Comparison of ENCODE assay signal across 8 cellular contexts in genomic region chrX:136880003-136880451, GRCh38. TPM values are rescaled to one million over a fixed set of nuclear protein-coding genes. Genes with fewer than 3 reads are reported as not detected.
DNase-seq lines count a peak whose midpoint lies in the region; ATAC-seq and TF ChIP-seq lines count a peak whose summit lies in the region.

No MANE protein-coding gene starts in this region.

- peaks cover 0 to 4% (median 0%) of the 10 kb centered on the region in 3 donors for H3K9me3 Mint-ChIP-seq in IgD-negative memory B cell
- H3K9me3 Mint-ChIP-seq in activated CD4-positive, alpha-beta T cell treated with anti-CD3 and anti-CD28 coated beads, Interleukin-2, amount 10 ng/mL, durations not matched to agents 7 days and 5 days: no peaks in the 10 kb centered on the region
- H3K9me3 Mint-ChIP-seq in endodermal cell: peaks cover 66% of the 10 kb centered on the region

- no peaks in the 10 kb centered on the region for H3K9me3 ChIP-seq in endodermal cell (ENCODE audit: control insufficient read depth, low read length)
- no peaks in the 10 kb centered on the region for H3K9me3 ChIP-seq in thyroid gland

- H3K36me3 Mint-ChIP-seq in IgD-negative memory B cell (peaks cover 6% of the 10 kb centered on the region), endodermal cell (ENCODE audit: low read depth) (peaks cover 44% of the 10 kb centered on the region)
- H3K36me3 Mint-ChIP-seq in activated CD4-positive, alpha-beta T cell treated with anti-CD3 and anti-CD28 coated beads, Interleukin-2, amount 10 ng/mL, durations not matched to agents 7 days and 5 days (ENCODE audit: low read depth): peaks cover 35% of the 10 kb centered on the region

- POLR2A ChIA-PET in AG04449 (lab: Yijun Ruan, JAX): interaction anchor here (0.6 to 1.3 kb wide), 13 partner anchors 12 to 849 kb away, joined by 3 to 8 read pairs (median 5); no protein-coding TSS in a partner anchor
- POLR2A ChIA-PET in activated CD4-positive, alpha-beta T cell treated with anti-CD3 and anti-CD28 coated beads, Interleukin-2, amount 10 ng/mL, durations not matched to agents 7 days and 5 days (lab: Charles Lee): interaction anchor here (1.0 to 1.3 kb wide), 3 partner anchors 8 to 100 kb away, joined by 3 to 8 read pairs (median 4); partner anchors contain the start of gene ARHGEF6

- peak overlapping the region; percentile 99 for H3K9ac ChIP-seq in endodermal cell (ENCODE audit: extremely low read depth, low read length, poor library complexity, severe bottlenecking)

- H3K4me1 ChIP-seq in endodermal cell (ENCODE audit: control insufficient read depth, insufficient read depth, low read length): no peaks in the 10 kb centered on the region
- H3K4me1 ChIP-seq in thyroid gland: no peaks in the 10 kb centered on the region

- H3K27ac ChIP-seq in endodermal cell (ENCODE audit: low read depth, low read length): peak overlapping the region; percentile 91
- peak overlapping the region; percentile 94 to 97 (median 95) for H3K27ac ChIP-seq in thyroid gland

- 0 to 1% methylated on average over 12 to 32 of the region's 32 CpGs for WGBS in endodermal cell (ENCODE audit: insufficient coverage in 1 of 2, insufficient read length in 1 of 2), 2 experiments
- WGBS in thyroid gland, 2 donors: 0% methylated on average over 10 to 17 of the region's 32 CpGs

- ATAC-seq in GM19395 (IDR thresholded peaks at IDR 0.05; ENCODE audit: unreplicated experiment): peak; percentile 15

- H3K4me3 Mint-ChIP-seq in IgD-negative memory B cell: peak overlapping the region; percentile 94 to 98 (median 96)
- H3K4me3 Mint-ChIP-seq in activated CD4-positive, alpha-beta T cell treated with anti-CD3 and anti-CD28 coated beads, Interleukin-2, amount 10 ng/mL, durations not matched to agents 7 days and 5 days: peak overlapping the region; percentile 99
- H3K4me3 Mint-ChIP-seq in endodermal cell: peak overlapping the region; percentile 96

- no peaks in the 10 kb centered on the region for H3K27me3 ChIP-seq in endodermal cell (ENCODE audit: control insufficient read depth, insufficient read depth, low read length, poor library complexity, severe bottlenecking)
- no peaks in the 10 kb centered on the region for H3K27me3 ChIP-seq in thyroid gland

- CTCF ChIA-PET in AG04449 (lab: Yijun Ruan, JAX): no interaction called here
- CTCF ChIA-PET in activated CD4-positive, alpha-beta T cell treated with anti-CD3 and anti-CD28 coated beads, Interleukin-2, amount 10 ng/mL, durations not matched to agents 7 days and 5 days (lab: Charles Lee): interaction anchor here (0.6 to 1.0 kb wide), 3 partner anchors 12 to 113 kb away, joined by 3 to 6 read pairs (median 4); no protein-coding TSS in a partner anchor

- H3K4me3 ChIP-seq in AG04449 (ENCODE audit: low read depth, low read length): peak overlapping the region; percentile 83
- H3K4me3 ChIP-seq in endodermal cell (ENCODE audit: low read length): peak overlapping the region; percentile 99
- peak overlapping the region; percentile 48 to 91 (median 69) for H3K4me3 ChIP-seq in thyroid gland (replicated peaks in 1 of 3)

- H3K27me3 Mint-ChIP-seq in IgD-negative memory B cell (no peaks in the 10 kb centered on the region), endodermal cell (ENCODE audit: insufficient read depth) (no peaks in the 10 kb centered on the region)
- no peaks in the 10 kb centered on the region for H3K27me3 Mint-ChIP-seq in activated CD4-positive, alpha-beta T cell treated with anti-CD3 and anti-CD28 coated beads, Interleukin-2, amount 10 ng/mL, durations not matched to agents 7 days and 5 days

- TF ChIP-seq CTCF in AG04449 (IDR thresholded peaks at IDR 0.05; ENCODE audit: insufficient read depth, low read length, missing control alignments) (no peak), endodermal cell (conservative IDR thresholded peaks at IDR 0.05) (no peak), thyroid gland (IDR thresholded peaks at IDR 0.05) (no peak)

- intact Hi-C loops in thyroid gland (cut with DNase I): no loop called here

- H3K4me1 Mint-ChIP-seq in IgD-negative memory B cell: peaks cover 0 to 13% (median 4%) of the 10 kb centered on the region in 3 donors
- H3K4me1 Mint-ChIP-seq in activated CD4-positive, alpha-beta T cell treated with anti-CD3 and anti-CD28 coated beads, Interleukin-2, amount 10 ng/mL, durations not matched to agents 7 days and 5 days: peaks cover 23% of the 10 kb centered on the region
- peaks cover 5% of the 10 kb centered on the region for H3K4me1 Mint-ChIP-seq in endodermal cell

- H3K36me3 ChIP-seq in endodermal cell (ENCODE audit: control insufficient read depth, insufficient read depth, low read length): peaks cover 40% of the 10 kb centered on the region
- H3K36me3 ChIP-seq in thyroid gland: peaks cover 17 to 26% of the 10 kb centered on the region in 2 donors

- TF ChIP-seq POLR2A in thyroid gland (IDR thresholded peaks at IDR 0.05): no peak

- no peak for DNase-seq in AG04449 (ENCODE audit: low read depth, low spot score)
- DNase-seq in activated CD4-positive, alpha-beta T cell treated with anti-CD3 and anti-CD28 coated beads, Interleukin-2, amount 10 ng/mL, durations not matched to agents 7 days and 5 days: peak; percentile 34
- peak; percentile 47 for DNase-seq in endodermal cell
- peak; percentile 11 for DNase-seq in mucosa of gallbladder (ENCODE audit: low spot score)
- DNase-seq in thyroid gland: peak; percentile 6 to 14
- no peak for DNase-seq in NCI-H1105 (lab: John Stamatoyannopoulos, UW)

- H3K27ac Mint-ChIP-seq in IgD-negative memory B cell (peak overlapping the region; percentile 96 to 99 (median 97)), endodermal cell (peak overlapping the region; percentile 99)
- peak overlapping the region; percentile 99 for H3K27ac Mint-ChIP-seq in activated CD4-positive, alpha-beta T cell treated with anti-CD3 and anti-CD28 coated beads, Interleukin-2, amount 10 ng/mL, durations not matched to agents 7 days and 5 days

RNA-seq across cellular contexts. Expression of gene RBMX, which starts 0.5 kb away (rescaled TPM):
- 180 TPM for polyA plus RNA-seq in IgD-negative memory B cell
- total RNA-seq in activated CD4-positive, alpha-beta T cell treated with anti-CD3 and anti-CD28 coated beads, Interleukin-2, amount 10 ng/mL, durations not matched to agents 7 days and 5 days: 100 to 1,000 TPM; 281 to 316 TPM
- 100 to 1,000 TPM; 380 to 396 TPM for total RNA-seq in endodermal cell
- polyA plus RNA-seq in endodermal cell (2013, experiment 1 of 2): 526 TPM
- 480 TPM for polyA plus RNA-seq in endodermal cell (2013, experiment 2 of 2)
- 109 TPM for total RNA-seq in mucosa of gallbladder
- total RNA-seq in thyroid gland: 100 to 1,000 TPM; 205 to 361 (median 236) TPM

Comparison
In these comparisons a context has a peak if more than half of its experiments do, and no peak if none do; other contexts are left out.
1. DNase-seq: peak in activated CD4-positive, alpha-beta T cell treated with anti-CD3 and anti-CD28 coated beads, Interleukin-2, amount 10 ng/mL, durations not matched to agents 7 days and 5 days (single experiment), endodermal cell (single experiment), mucosa of gallbladder (single experiment) and thyroid gland (2 of 2); none in AG04449 (single experiment) and NCI-H1105 (single experiment).
2. Peak in every context shown above with its lines, with median percentiles within 50 percentile points of each other: H3K4me3 ChIP-seq, H3K27ac Mint-ChIP-seq and H3K4me3 Mint-ChIP-seq.